In the genomic region with DNA sequence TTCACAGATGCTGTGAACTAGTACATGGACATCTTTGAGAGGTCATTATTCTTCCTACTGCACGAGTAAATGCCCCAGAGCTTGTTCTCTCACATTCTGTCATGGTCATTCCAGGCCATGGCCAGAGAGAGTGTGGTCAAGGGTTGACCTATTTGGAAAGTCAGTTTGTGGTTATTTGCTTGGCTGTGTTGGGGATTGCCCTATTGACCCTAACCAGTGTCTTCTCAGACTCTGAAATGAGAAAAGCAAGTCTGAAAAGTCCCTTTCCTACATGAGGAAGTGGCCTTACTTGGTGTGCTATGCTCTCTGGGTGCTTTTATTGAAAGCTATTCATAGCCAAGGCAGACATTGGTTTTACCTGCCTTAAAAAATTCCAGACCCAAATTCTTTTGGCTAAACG, we compare ENCODE assay signal across 17 cellular contexts. TPM values are rescaled to one million over a fixed set of nuclear protein-coding genes. Genes with fewer than 3 reads are reported as not detected.
DNase-seq lines count a peak whose midpoint lies in the region; ATAC-seq and TF ChIP-seq lines count a peak whose summit lies in the region.
"Had no signal": no experiment of that assay in that cellular context is flagged by ENCODE, and none has a peak within 500 bp of the region (broad histone marks: within the 10 kb centered on the region; RNA-seq: fewer than 3 reads in every experiment).

No MANE protein-coding gene starts in this region.

- TF ChIP-seq POLR2A in sigmoid colon (IDR thresholded peaks at IDR 0.05), result no peak

- H3K27ac Mint-ChIP-seq in stimulated activated naive B cell treated with anti-CD40 and anti-IgM and Interleukin-4, amounts not matched to agents 10 μg/mL and 1 μg/mL and 100 μg/mL, for 72 hours, result peak overlapping the region; percentile 81

- H3K9me3 Mint-ChIP-seq in stimulated activated naive B cell treated with anti-CD40 and anti-IgM and Interleukin-4, amounts not matched to agents 10 μg/mL and 1 μg/mL and 100 μg/mL, for 72 hours, result peaks cover 7 to 12% of the 10 kb centered on the region in 2 donors

- TF ChIP-seq CTCF in sigmoid colon (IDR thresholded peaks at IDR 0.05), result no peak

- H3K36me3 ChIP-seq in sigmoid colon, result no peaks in the 10 kb centered on the region
- H3K36me3 ChIP-seq: gastroesophageal sphincter, neutrophil, SJCRH30, stomach had no signal

- peak overlapping the region in 1 of 2 donors; percentile 54 for H3K4me3 Mint-ChIP-seq in stimulated activated naive B cell treated with anti-CD40 and anti-IgM and Interleukin-4, amounts not matched to agents 10 μg/mL and 1 μg/mL and 100 μg/mL, for 72 hours

- no peak overlapping the region for H3K27ac ChIP-seq in sigmoid colon
- H3K27ac ChIP-seq: gastroesophageal sphincter, neutrophil, SJCRH30, stomach had no signal

- peaks cover 0 to 7% (median 0%) of the 10 kb centered on the region in 4 donors for H3K4me1 ChIP-seq in sigmoid colon
- H3K4me1 ChIP-seq: gastroesophageal sphincter had no signal

- WGBS in sigmoid colon, 2 donors, result 61 to 71% methylated on average over 2 of the region's 2 CpGs

- no peak for TF ChIP-seq EP300 in sigmoid colon (IDR thresholded peaks at IDR 0.05)

- no peaks in the 10 kb centered on the region for H3K9me3 ChIP-seq in sigmoid colon
- H3K9me3 ChIP-seq: neutrophil, SJCRH30, stomach had no signal

- intact Hi-C loops in sigmoid colon (cut with DNase I), result no loop called here

- DNase-seq in NOMO-1 treated with DMSO at 0.1 percent for 48 hours (lab: John Stamatoyannopoulos, UW; ENCODE audit: unreplicated experiment), result peak; percentile 2
- DNase-seq in NOMO-1 (lab: John Stamatoyannopoulos, UW; ENCODE audit: unreplicated experiment in 2 of 2), result no peak
- no peak for DNase-seq in stimulated activated naive B cell treated with anti-CD40 and anti-IgM and Interleukin-4, amounts not matched to agents 10 μg/mL and 1 μg/mL and 100 μg/mL, for 72 hours
- no peak for DNase-seq in dedifferentiated amniotic fluid mesenchymal stem cell (ENCODE audit: extremely low spot score)
- DNase-seq in DMS53 (lab: John Stamatoyannopoulos, UW), result no peak
- no peak for DNase-seq in sigmoid colon
- DNase-seq: 8988T; activated CD8-positive, alpha-beta memory T cell treated with anti-CD3 and anti-CD28 coated beads, Interleukin-2, amount 50 U/mL, for 48 hours; dermis blood vessel endothelial cell; left cardiac atrium; NCI-H345; SJCRH30; stomach had no signal

- peaks cover 0 to 3% (median 0%) of the 10 kb centered on the region in 3 donors for H3K27me3 ChIP-seq in sigmoid colon
- H3K27me3 ChIP-seq: SJCRH30 had no signal

- peaks cover 5 to 8% of the 10 kb centered on the region in 2 donors for H3K27me3 Mint-ChIP-seq in stimulated activated naive B cell treated with anti-CD40 and anti-IgM and Interleukin-4, amounts not matched to agents 10 μg/mL and 1 μg/mL and 100 μg/mL, for 72 hours

- peak; percentile 87 for ATAC-seq in HG02610 (IDR thresholded peaks at IDR 0.05; ENCODE audit: unreplicated experiment)
- peak; percentile 52 for ATAC-seq in HG03558 (IDR thresholded peaks at IDR 0.05; ENCODE audit: extremely low read depth, unreplicated experiment)
- ATAC-seq in stimulated activated naive B cell treated with anti-CD40 and anti-IgM and Interleukin-4, amounts not matched to agents 10 μg/mL and 1 μg/mL and 100 μg/mL, for 72 hours (replicated peaks), result peak; percentile 73 to 80
- ATAC-seq: gastroesophageal sphincter, left cardiac atrium had no signal

- no peak overlapping the region for H3K4me3 ChIP-seq in sigmoid colon
- H3K4me3 ChIP-seq: gastroesophageal sphincter, SJCRH30, stomach had no signal

- peaks cover 37 to 52% of the 10 kb centered on the region in 2 donors for H3K4me1 Mint-ChIP-seq in stimulated activated naive B cell treated with anti-CD40 and anti-IgM and Interleukin-4, amounts not matched to agents 10 μg/mL and 1 μg/mL and 100 μg/mL, for 72 hours

- H3K36me3 Mint-ChIP-seq in stimulated activated naive B cell treated with anti-CD40 and anti-IgM and Interleukin-4, amounts not matched to agents 10 μg/mL and 1 μg/mL and 100 μg/mL, for 72 hours, result peaks cover 10 to 16% of the 10 kb centered on the region in 2 donors

RNA-seq across cellular contexts. Expression of a gene that starts 26.6 kb away (rescaled TPM):
- total RNA-seq in sigmoid colon, result 1 to 10 TPM in 1 of 4 donors, under 1 TPM in 2, not detected in 1; 0.71 to 1.8 (median 0.95) TPM
- polyA plus RNA-seq in sigmoid colon, result 1 to 10 TPM; 1.4 to 6.9 (median 5.4) TPM
- total RNA-seq: dermis blood vessel endothelial cell, SJCRH30 had no signal
